22 cellular contexts compared by ENCODE assay signal in genomic region chr1:118264326-118264725, GRCh38.
DNase-seq lines count a peak whose midpoint lies in the region; ATAC-seq and TF ChIP-seq lines count a peak whose summit lies in the region.
"Had no signal": no experiment of that assay in that cellular context is flagged by ENCODE, and none has a peak within 500 bp of the region (broad histone marks: within the 10 kb centered on the region; RNA-seq: fewer than 3 reads in every experiment).

No MANE protein-coding gene starts in this region.

- no peaks in the 10 kb centered on the region for H3K27me3 ChIP-seq in RWPE2 (ENCODE audit: insufficient read depth, poor library complexity, severe bottlenecking)
- H3K27me3 ChIP-seq: BE2C; BLaER1 treated with 17β-estradiol and CSF1 and Interleukin-3, amounts not matched to agents 10 nM and 100 nM had no signal

- no peaks in the 10 kb centered on the region for H3K36me3 ChIP-seq in RWPE2 (ENCODE audit: low read depth)
- H3K36me3 ChIP-seq: BE2C; BLaER1 treated with 17β-estradiol and CSF1 and Interleukin-3, amounts not matched to agents 10 nM and 100 nM; HAP-1 had no signal

- H3K4me1 ChIP-seq in RWPE2 (ENCODE audit: insufficient read depth, poor library complexity, severe bottlenecking), result peaks cover 5% of the 10 kb centered on the region
- H3K4me1 ChIP-seq: A549, BE2C, HAP-1 had no signal

- ATAC-seq in RWPE2 (ENCODE audit: low read depth), result peak; percentile 29; the same call in 1 of the 3 replicates
- peak; percentile 62 for ATAC-seq in left colon
- ATAC-seq: A549 had no signal

- H3K9me3 ChIP-seq in RWPE2 (ENCODE audit: severe bottlenecking), result peaks cover 1% of the 10 kb centered on the region
- H3K9me3 ChIP-seq: A549; BE2C; BLaER1 treated with 17β-estradiol and CSF1 and Interleukin-3, amounts not matched to agents 10 nM and 100 nM; HAP-1 had no signal

- no peak for DNase-seq in RWPE2 (ENCODE audit: low spot score)
- no peak for DNase-seq in epithelial cell of prostate (ENCODE audit: low read depth, low spot score)
- DNase-seq in left colon, result no peak
- DNase-seq in renal cortical epithelial cell (ENCODE audit: low read depth), result peak; percentile 39
- DNase-seq in COR-L47 (lab: John Stamatoyannopoulos, UW), result no peak
- no peak for DNase-seq in SW480 (ENCODE audit: low spot score)
- DNase-seq in kidney glomerular epithelial cell (lab: John Stamatoyannopoulos, UW), result no peak
- DNase-seq: 8988T; ACHN; AML-193; BE2C; Calu3; CD4-positive, alpha-beta T cell; CD8-positive, alpha-beta memory T cell; DMS53; DMS79 treated with DMSO at 0.1 percent for 48 hours; GF-D8; GOT3; HFFc6 had no signal

- no peak overlapping the region for H3K27ac ChIP-seq in RWPE2 (ENCODE audit: poor library complexity, severe bottlenecking)
- H3K27ac ChIP-seq in epithelial cell of prostate, result peak overlapping the region; percentile 36
- H3K27ac ChIP-seq: A549; BLaER1 treated with 17β-estradiol and CSF1 and Interleukin-3, amounts not matched to agents 10 nM and 100 nM had no signal

- no peak for TF ChIP-seq CTCF in RWPE2 (IDR thresholded peaks at IDR 0.05; ENCODE audit: poor library complexity, severe bottlenecking)

- intact Hi-C loops in left colon (cut with DNase I, micrococcal nuclease), result no loop called here

- H3K4me3 ChIP-seq in RWPE2 (ENCODE audit: severe bottlenecking), result no peak overlapping the region
- H3K4me3 ChIP-seq: A549; BLaER1 treated with 17β-estradiol and CSF1 and Interleukin-3, amounts not matched to agents 10 nM and 100 nM; HAP-1 had no signal
